In the genomic region with DNA sequence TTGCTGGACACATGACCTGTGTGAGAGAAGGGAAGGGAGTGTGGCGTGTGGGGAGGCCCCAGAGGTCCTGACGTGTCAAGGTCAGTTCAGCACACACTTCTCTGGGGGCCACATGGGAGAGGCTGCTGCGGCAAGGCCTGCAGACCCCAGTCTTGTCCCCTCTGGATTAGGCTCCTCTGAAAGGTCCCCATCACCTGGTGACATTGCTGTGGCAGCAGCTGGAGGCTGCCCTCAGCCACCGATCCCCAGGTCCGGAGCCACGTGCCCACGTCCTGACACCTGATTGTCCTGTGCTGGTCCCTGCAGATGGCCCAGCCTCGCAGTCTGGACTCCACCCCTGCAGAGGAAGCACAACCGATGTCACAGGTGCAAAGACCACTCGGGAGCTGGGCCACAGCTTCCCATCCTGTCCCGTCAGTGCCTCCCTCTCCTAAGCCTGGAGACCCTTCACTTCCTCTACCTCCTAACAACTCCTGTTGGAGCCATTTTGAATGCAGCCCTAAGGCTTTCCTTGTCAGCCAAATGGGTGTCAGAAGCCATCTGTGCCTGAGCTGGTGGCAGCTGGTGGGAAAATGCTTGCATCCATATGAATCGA, we compare ENCODE assay signal across 1 cellular context.
TF ChIP-seq lines count a peak whose summit lies in the region.

No MANE protein-coding gene starts in this region.

TF ChIP-seq in GM23338, 12 proteins besides CTCF, POLR2A, EP300 and RAD21:
- TF ChIP-seq, protein P1, sequence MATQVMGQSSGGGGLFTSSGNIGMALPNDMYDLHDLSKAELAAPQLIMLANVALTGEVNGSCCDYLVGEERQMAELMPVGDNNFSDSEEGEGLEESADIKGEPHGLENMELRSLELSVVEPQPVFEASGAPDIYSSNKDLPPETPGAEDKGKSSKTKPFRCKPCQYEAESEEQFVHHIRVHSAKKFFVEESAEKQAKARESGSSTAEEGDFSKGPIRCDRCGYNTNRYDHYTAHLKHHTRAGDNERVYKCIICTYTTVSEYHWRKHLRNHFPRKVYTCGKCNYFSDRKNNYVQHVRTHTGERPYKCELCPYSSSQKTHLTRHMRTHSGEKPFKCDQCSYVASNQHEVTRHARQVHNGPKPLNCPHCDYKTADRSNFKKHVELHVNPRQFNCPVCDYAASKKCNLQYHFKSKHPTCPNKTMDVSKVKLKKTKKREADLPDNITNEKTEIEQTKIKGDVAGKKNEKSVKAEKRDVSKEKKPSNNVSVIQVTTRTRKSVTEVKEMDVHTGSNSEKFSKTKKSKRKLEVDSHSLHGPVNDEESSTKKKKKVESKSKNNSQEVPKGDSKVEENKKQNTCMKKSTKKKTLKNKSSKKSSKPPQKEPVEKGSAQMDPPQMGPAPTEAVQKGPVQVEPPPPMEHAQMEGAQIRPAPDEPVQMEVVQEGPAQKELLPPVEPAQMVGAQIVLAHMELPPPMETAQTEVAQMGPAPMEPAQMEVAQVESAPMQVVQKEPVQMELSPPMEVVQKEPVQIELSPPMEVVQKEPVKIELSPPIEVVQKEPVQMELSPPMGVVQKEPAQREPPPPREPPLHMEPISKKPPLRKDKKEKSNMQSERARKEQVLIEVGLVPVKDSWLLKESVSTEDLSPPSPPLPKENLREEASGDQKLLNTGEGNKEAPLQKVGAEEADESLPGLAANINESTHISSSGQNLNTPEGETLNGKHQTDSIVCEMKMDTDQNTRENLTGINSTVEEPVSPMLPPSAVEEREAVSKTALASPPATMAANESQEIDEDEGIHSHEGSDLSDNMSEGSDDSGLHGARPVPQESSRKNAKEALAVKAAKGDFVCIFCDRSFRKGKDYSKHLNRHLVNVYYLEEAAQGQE (IDR thresholded peaks at IDR 0.05; ENCODE audit: unreplicated experiment): no peak
- TF ChIP-seq ZNF462 (CRISPR knock-in tag; IDR thresholded peaks at IDR 0.05) (no peak), ZNF331 (CRISPR knock-in tag; IDR thresholded peaks at IDR 0.05; ENCODE audit: low read depth) (no peak), CREB1 (CRISPR knock-in tag; IDR thresholded peaks at IDR 0.05; ENCODE audit: low read depth) (no peak), EZH2 (IDR thresholded peaks at IDR 0.05; ENCODE audit: low read depth, unreplicated experiment) (no peak), NANOG (IDR thresholded peaks at IDR 0.05; ENCODE audit: borderline replicate concordance) (no peak)
- TF ChIP-seq, protein P2, sequence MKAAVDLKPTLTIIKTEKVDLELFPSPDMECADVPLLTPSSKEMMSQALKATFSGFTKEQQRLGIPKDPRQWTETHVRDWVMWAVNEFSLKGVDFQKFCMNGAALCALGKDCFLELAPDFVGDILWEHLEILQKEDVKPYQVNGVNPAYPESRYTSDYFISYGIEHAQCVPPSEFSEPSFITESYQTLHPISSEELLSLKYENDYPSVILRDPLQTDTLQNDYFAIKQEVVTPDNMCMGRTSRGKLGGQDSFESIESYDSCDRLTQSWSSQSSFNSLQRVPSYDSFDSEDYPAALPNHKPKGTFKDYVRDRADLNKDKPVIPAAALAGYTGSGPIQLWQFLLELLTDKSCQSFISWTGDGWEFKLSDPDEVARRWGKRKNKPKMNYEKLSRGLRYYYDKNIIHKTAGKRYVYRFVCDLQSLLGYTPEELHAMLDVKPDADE (IDR thresholded peaks at IDR 0.05): no peak
